ENCODE assay signal across 8 cellular contexts in the genomic region with DNA sequence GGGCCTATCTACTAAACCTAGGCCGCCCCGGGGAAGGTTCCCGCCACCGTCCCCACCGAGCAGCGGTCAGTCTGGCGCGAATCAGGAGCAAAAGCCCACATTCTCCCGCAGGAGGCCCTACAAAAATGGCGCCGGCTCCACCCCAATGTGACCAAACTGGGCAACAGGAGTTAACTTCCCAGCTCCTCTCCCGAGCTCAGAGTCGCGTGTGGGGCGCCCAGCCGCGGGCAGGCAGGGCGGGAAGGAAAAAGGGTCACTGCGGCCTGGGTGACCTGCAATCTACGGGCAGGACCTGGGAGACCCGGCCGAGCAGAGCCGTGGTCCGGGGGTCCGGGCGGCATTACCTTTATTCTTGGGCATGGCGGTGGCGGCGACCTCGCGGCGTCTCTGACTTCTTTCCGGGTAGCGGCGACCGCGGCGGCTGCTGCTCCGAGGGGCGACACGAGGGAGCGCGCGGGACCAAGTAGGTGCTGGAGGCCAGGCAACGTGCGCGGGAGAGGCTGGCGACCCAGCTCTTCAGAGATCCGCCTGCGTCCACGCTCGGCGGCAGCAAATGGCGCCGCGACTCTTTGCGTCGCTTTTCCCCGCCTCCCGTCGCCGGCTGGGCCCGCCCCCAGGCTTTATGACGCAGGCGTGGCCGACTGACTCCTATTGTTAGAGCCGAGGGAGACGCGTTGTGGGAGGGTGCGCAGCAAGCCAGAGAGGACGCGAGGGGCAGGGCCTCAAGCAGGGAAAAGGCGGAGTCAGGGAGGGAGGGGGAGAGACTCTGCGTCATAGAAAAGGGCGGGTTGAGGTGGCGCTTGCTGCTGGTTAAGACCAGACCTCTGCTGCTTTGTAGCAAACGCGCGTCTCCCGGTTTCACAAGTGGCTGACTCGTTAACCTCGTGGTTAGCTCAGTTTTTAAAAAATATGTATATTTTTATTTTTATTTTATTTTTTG. TPM values are rescaled to one million over a fixed set of nuclear protein-coding genes. Genes with fewer than 3 reads are reported as not detected.
A peak's percentile ranks its signal among the peaks of the same experiment; 100 is the strongest.
DNase-seq lines count a peak whose midpoint lies in the region; ATAC-seq, FAIRE-seq and TF ChIP-seq lines count a peak whose summit lies in the region.

A gene with protein sequence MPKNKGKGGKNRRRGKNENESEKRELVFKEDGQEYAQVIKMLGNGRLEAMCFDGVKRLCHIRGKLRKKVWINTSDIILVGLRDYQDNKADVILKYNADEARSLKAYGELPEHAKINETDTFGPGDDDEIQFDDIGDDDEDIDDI (minus strand): TSS at position 558 of the 940 bp plus-strand sequence. CDS start 198 bp downstream, at position 360.

- intact Hi-C loops in kidney (cut with DNase I): no loop called here

- H3K9ac ChIP-seq in kidney (ENCODE audit: low read length in 2 of 2): peak within 1 kb of the TSS; percentile 80 to 81

- no peak for TF ChIP-seq CTCF in kidney (IDR thresholded peaks at IDR 0.05; ENCODE audit: borderline replicate concordance, extremely low read depth, insufficient read depth)

- H3K4me1 ChIP-seq in kidney (ENCODE audit: control insufficient read depth in 1 of 2, insufficient read depth in 1 of 2, low read depth in 1 of 2, low read length in 2 of 2): peaks cover 4 to 6% of the 10 kb centered on the region in 2 donors

- H3K4me3 ChIP-seq in kidney (ENCODE audit: low read length in 2 of 2): peak within 1 kb of the TSS; percentile 92 to 93

- peak within 1 kb of the TSS; percentile 82 to 85 for H3K27ac ChIP-seq in kidney (ENCODE audit: low read depth in 2 of 2, low read length in 2 of 2)

- no peaks in the 10 kb centered on the region for H3K36me3 ChIP-seq in kidney (ENCODE audit: control insufficient read depth in 1 of 2, insufficient read depth in 2 of 2, low read length in 2 of 2)

- peak; percentile 99 for FAIRE-seq in kidney (lab: Jason Lieb, UNC)

- no peaks in the 10 kb centered on the region for H3K9me3 ChIP-seq in kidney (ENCODE audit: control insufficient read depth in 1 of 2, low read length in 2 of 2)

- peak; percentile 89 for DNase-seq in AG20443 (ENCODE audit: low spot score)
- peak; percentile 88 for DNase-seq in NCI-H510A (lab: John Stamatoyannopoulos, UW)
- DNase-seq in activated CD4-positive, alpha-beta T cell treated with anti-CD3 and anti-CD28 coated beads for 1 hour: peak; percentile 89
- peak; percentile 95 for DNase-seq in cerebellum (ENCODE audit: low spot score)
- DNase-seq in kidney: peak; percentile 100
- DNase-seq in stimulated activated CD4-positive, alpha-beta T cell treated with anti-CD3 and anti-CD28 coated beads, Interleukin-15, amount 100 ng/mL, for 24 hours: peak; percentile 95

- ATAC-seq in HG03432 (IDR thresholded peaks at IDR 0.05; ENCODE audit: unreplicated experiment): peak; percentile 99

- TF ChIP-seq POLR2A in GM19099 (IDR thresholded peaks at IDR 0.05; ENCODE audit: extremely low read depth, insufficient read length, low read depth): peak; percentile 82

RNA-seq across cellular contexts. Expression of the gene that starts here (rescaled TPM):
- total RNA-seq in cerebellum (71.0 TPM), kidney (104 TPM)
- polyA plus RNA-seq in kidney (ENCODE audit: insufficient read depth, low read depth, low replicate concordance): 29.4 TPM

Comparison
In these comparisons a context has a peak if more than half of its experiments do, and no peak if none do; other contexts are left out.
1. Peak in every context shown above with its lines: DNase-seq, ATAC-seq, H3K4me3 ChIP-seq and H3K27ac ChIP-seq.